11 cellular contexts compared by ENCODE assay signal in genomic region chr1:20250346-20250989, GRCh38. TPM values are rescaled to one million over a fixed set of nuclear protein-coding genes. Genes with fewer than 3 reads are reported as not detected.
A peak's percentile ranks its signal among the peaks of the same experiment; 100 is the strongest.
DNase-seq lines count a peak whose midpoint lies in the region; ATAC-seq and TF ChIP-seq lines count a peak whose summit lies in the region.
"Had no signal": no experiment of that assay in that cellular context is flagged by ENCODE, and none has a peak within 500 bp of the region (broad histone marks: within the 10 kb centered on the region; RNA-seq: fewer than 3 reads in every experiment).

No MANE protein-coding gene starts in this region.

- H3K27ac ChIP-seq in VCaP (peak overlapping the region; percentile 90), lower lobe of right lung (no peak overlapping the region)
- H3K27ac ChIP-seq: psoas muscle had no signal

- no peaks in the 10 kb centered on the region for H3K9me3 ChIP-seq in lower lobe of right lung
- H3K9me3 ChIP-seq: psoas muscle had no signal

- ATAC-seq in lower lobe of right lung, result no peak
- ATAC-seq: K562 had no signal

- peak; percentile 34 for DNase-seq in AG08396 (ENCODE audit: low spot score)
- peak; percentile 18 for DNase-seq in GM06990 (ENCODE audit: extremely low read depth, insufficient read length)
- peak; percentile 31 for DNase-seq in left kidney (ENCODE audit: low read depth, low spot score)
- no peak for DNase-seq in COLO668 (lab: John Stamatoyannopoulos, UW; ENCODE audit: unreplicated experiment)
- DNase-seq in lower lobe of right lung, result no peak
- DNase-seq in occipital lobe (lab: John Stamatoyannopoulos, UW), result no peak
- no peak for DNase-seq in anterior cingulate cortex (lab: John Stamatoyannopoulos, UW)
- DNase-seq: DMS79 treated with DMSO at 0.1 percent for 48 hours, psoas muscle had no signal

- no peak overlapping the region for H3K4me3 ChIP-seq in GM06990 (replicated peaks; ENCODE audit: low read depth, low read length)
- no peak overlapping the region for H3K4me3 ChIP-seq in lower lobe of right lung
- H3K4me3 ChIP-seq: K562, psoas muscle had no signal

- TF ChIP-seq CTCF in GM06990 (IDR thresholded peaks at IDR 0.05; ENCODE audit: insufficient read depth, low read length, poor library complexity, severe bottlenecking) (no peak), VCaP (conservative IDR thresholded peaks at IDR 0.05) (no peak), lower lobe of right lung (IDR thresholded peaks at IDR 0.05) (no peak)

- no peaks in the 10 kb centered on the region for H3K4me1 ChIP-seq in lower lobe of right lung
- H3K4me1 ChIP-seq: psoas muscle had no signal

- no peaks in the 10 kb centered on the region for H3K36me3 ChIP-seq in GM06990 (ENCODE audit: control insufficient read depth, insufficient read depth, low read length)
- H3K36me3 ChIP-seq in lower lobe of right lung, result no peaks in the 10 kb centered on the region

- no peaks in the 10 kb centered on the region for H3K27me3 ChIP-seq in GM06990 (replicated peaks; ENCODE audit: control insufficient read depth, insufficient read depth, low read length)
- H3K27me3 ChIP-seq in lower lobe of right lung (ENCODE audit: low read depth), result no peaks in the 10 kb centered on the region

- intact Hi-C loops in lower lobe of right lung (cut with DNase I), result no loop called here

RNA-seq across cellular contexts. Expression of gene VWA5B1, which starts 40.2 kb away (rescaled TPM):
- total RNA-seq in lower lobe of right lung (0.30 TPM), occipital lobe (0.16 TPM)
- total RNA-seq: K562 had no signal

Comparison
In these comparisons a context has a peak if more than half of its experiments do, and no peak if none do; other contexts are left out.
1. DNase-seq: peak in AG08396 (single experiment), GM06990 (single experiment) and left kidney (single experiment); none in COLO668 (single experiment), lower lobe of right lung (single experiment), occipital lobe (single experiment) and anterior cingulate cortex (0 of 58).